ENCODE assay signal across 26 cellular contexts in genomic region chr2:38765149-38765548, GRCh38. TPM values are rescaled to one million over a fixed set of nuclear protein-coding genes. Genes with fewer than 3 reads are reported as not detected.
DNase-seq lines count a peak whose midpoint lies in the region; ATAC-seq, FAIRE-seq and TF ChIP-seq lines count a peak whose summit lies in the region.
"Had no signal": no experiment of that assay in that cellular context is flagged by ENCODE, and none has a peak within 500 bp of the region (broad histone marks: within the 10 kb centered on the region; RNA-seq: fewer than 3 reads in every experiment).

No MANE protein-coding gene starts in this region.

- FAIRE-seq in bronchial epithelial cell (lab: Jason Lieb, UNC) (no peak), GM12891 (lab: Jason Lieb, UNC) (no peak)

- no peaks in the 10 kb centered on the region for H3K9me3 ChIP-seq in MG63
- H3K9me3 ChIP-seq in SJCRH30 (replicated peaks): no peaks in the 10 kb centered on the region
- H3K9me3 ChIP-seq: BLaER1 treated with 17β-estradiol and CSF1 and Interleukin-3, amounts not matched to agents 10 nM and 100 nM; HAP-1; stomach; vagina had no signal

- peak; percentile 77 for ATAC-seq in omental fat pad (ENCODE audit: low FRiP score)
- ATAC-seq: activated T-helper 17 cell treated with anti-CD3 and anti-CD28 coated beads, Interleukin-2, amount 50 U/mL, for 72 hours; natural killer cell treated with Interleukin-12 subunit alpha and Interleukin-12 subunit beta and Interleukin-15 and Interleukin-18, amount 100 ng/mL, for 72 hours had no signal

- H3K4me1 ChIP-seq in SJCRH30: peaks cover 21% of the 10 kb centered on the region
- H3K4me1 ChIP-seq: BLaER1 treated with 17β-estradiol and CSF1 and Interleukin-3, amounts not matched to agents 10 nM and 100 nM; HAP-1; vagina had no signal

- peak; percentile 36 for DNase-seq in Daoy (ENCODE audit: low read depth)
- DNase-seq in MG63: peak; percentile 8
- peak; percentile 84 for DNase-seq in bronchial epithelial cell (ENCODE audit: low read depth)
- no peak for DNase-seq in omental fat pad (ENCODE audit: low spot score)
- no peak for DNase-seq in SJCRH30
- no peak for DNase-seq in activated CD4-positive, alpha-beta T cell treated with anti-CD3 and anti-CD28 coated beads, Interleukin-2, amount 50 U/mL, for 4 hours
- DNase-seq in RKO (ENCODE audit: low spot score): no peak
- DNase-seq in GM12891 (ENCODE audit: insufficient read length, low spot score): no peak
- DNase-seq: activated CD4-positive, CD25-positive, alpha-beta regulatory T cell; activated naive CD8-positive, alpha-beta T cell treated with anti-CD3 and anti-CD28 coated beads, Interleukin-2, amount 10 ng/mL, durations not matched to agents 7 days and 5 days; central memory CD4-positive, alpha-beta T cell; effector CD4-positive, alpha-beta T cell; hippocampal formation; kidney glomerular epithelial cell; mesendoderm; NCI-H1105; NCI-H2107; NCI-H524 treated with DMSO at 0.1 percent for 48 hours; SHP77; stimulated activated CD4-positive, alpha-beta T cell treated with anti-CD3 and anti-CD28 coated beads, Interleukin-2, amount 100 ng/mL, for 48 hours; stomach had no signal

- no peaks in the 10 kb centered on the region for H3K36me3 ChIP-seq in MG63
- H3K36me3 ChIP-seq in bronchial epithelial cell (ENCODE audit: control insufficient read depth, insufficient read depth, low read length): no peaks in the 10 kb centered on the region
- H3K36me3 ChIP-seq in SJCRH30: no peaks in the 10 kb centered on the region
- H3K36me3 ChIP-seq: BLaER1 treated with 17β-estradiol and CSF1 and Interleukin-3, amounts not matched to agents 10 nM and 100 nM; HAP-1; stomach; vagina had no signal

- no peaks in the 10 kb centered on the region for H3K27me3 ChIP-seq in MG63
- no peaks in the 10 kb centered on the region for H3K27me3 ChIP-seq in bronchial epithelial cell (ENCODE audit: control insufficient read depth, insufficient read depth, low read length)
- H3K27me3 ChIP-seq in SJCRH30: 0 out of 2 replicates have a peak, but pooled peaks cover 3% of the 10 kb centered on the region
- H3K27me3 ChIP-seq: BLaER1 treated with 17β-estradiol and CSF1 and Interleukin-3, amounts not matched to agents 10 nM and 100 nM; stomach; vagina had no signal

- H3K27ac ChIP-seq in SJCRH30: no peak overlapping the region
- H3K27ac ChIP-seq: BLaER1 treated with 17β-estradiol and CSF1 and Interleukin-3, amounts not matched to agents 10 nM and 100 nM; stomach; vagina had no signal

- TF ChIP-seq POLR2A in GM12891 (IDR thresholded peaks at IDR 0.05; ENCODE audit: low read depth, low read length): no peak

- no peak overlapping the region for H3K4me3 ChIP-seq in MG63
- no peak overlapping the region for H3K4me3 ChIP-seq in bronchial epithelial cell (ENCODE audit: low read depth, low read length)
- no peak overlapping the region for H3K4me3 ChIP-seq in SJCRH30
- H3K4me3 ChIP-seq: BLaER1 treated with 17β-estradiol and CSF1 and Interleukin-3, amounts not matched to agents 10 nM and 100 nM; HAP-1; stomach; vagina had no signal

- no peak for TF ChIP-seq CTCF in bronchial epithelial cell (IDR thresholded peaks at IDR 0.05; ENCODE audit: insufficient read depth, low read length, severe bottlenecking)
- no peak for TF ChIP-seq CTCF in omental fat pad (IDR thresholded peaks at IDR 0.05)

TF ChIP-seq in GM12891, 5 proteins besides CTCF, POLR2A, EP300 and RAD21:
- TF ChIP-seq TAF1 (IDR thresholded peaks at IDR 0.05; ENCODE audit: low read depth, low read length) (no peak), POLR2AphosphoS5 (IDR thresholded peaks at IDR 0.05; ENCODE audit: low read depth, low read length) (no peak)
TF ChIP-seq in GM12891: peak in this region for 0.

RNA-seq across cellular contexts. Expression of gene GEMIN6, which starts 12.9 kb away (rescaled TPM):
- total RNA-seq in Daoy (2014; rRNA removed; shearing (Covaris generic)): 23.0 and 26.6 TPM in 2 replicates
- 12.9 and 13.0 TPM in 2 replicates for total RNA-seq in MG63 (2014; rRNA removed; shearing (Covaris generic); ENCODE audit: low replicate concordance)
- 7.2 and 10.5 TPM in 2 replicates for total RNA-seq in bronchial epithelial cell
- total RNA-seq in omental fat pad: 1 to 10 TPM; 4.1 to 6.6 (median 5.4) TPM
- total RNA-seq in SJCRH30 (2014; rRNA removed; shearing (Covaris generic)): 25.5 and 29.4 TPM in 2 replicates
- 13.5 TPM for polyA plus RNA-seq in GM12891 (2012; ENCODE audit: low read depth, missing spikeins)

RNA-seq across cellular contexts. Expression of gene SRSF7, which starts 14.0 kb away (rescaled TPM):
- 377 and 534 TPM in 2 replicates for total RNA-seq in Daoy (2014; rRNA removed; shearing (Covaris generic))
- total RNA-seq in MG63 (2014; rRNA removed; shearing (Covaris generic); ENCODE audit: low replicate concordance): 178 and 201 TPM in 2 replicates
- total RNA-seq in bronchial epithelial cell (115 and 120 TPM in 2 replicates), omental fat pad (100 to 1,000 TPM; 105 to 234 (median 129) TPM)
- 328 and 367 TPM in 2 replicates for total RNA-seq in SJCRH30 (2014; rRNA removed; shearing (Covaris generic))
- 278 TPM for polyA plus RNA-seq in GM12891 (2012; ENCODE audit: low read depth, missing spikeins)

Comparison
In these comparisons a context has a peak if more than half of its experiments do, and no peak if none do; other contexts are left out.
1. DNase-seq: peak in Daoy (single experiment), MG63 (single experiment) and bronchial epithelial cell (single experiment); none in omental fat pad (single experiment), SJCRH30 (0 of 2), activated CD4-positive, alpha-beta T cell treated with anti-CD3 and anti-CD28 coated beads, Interleukin-2, amount 50 U/mL, for 4 hours (0 of 2), RKO (single experiment) and GM12891 (single experiment).